In the genomic region with DNA sequence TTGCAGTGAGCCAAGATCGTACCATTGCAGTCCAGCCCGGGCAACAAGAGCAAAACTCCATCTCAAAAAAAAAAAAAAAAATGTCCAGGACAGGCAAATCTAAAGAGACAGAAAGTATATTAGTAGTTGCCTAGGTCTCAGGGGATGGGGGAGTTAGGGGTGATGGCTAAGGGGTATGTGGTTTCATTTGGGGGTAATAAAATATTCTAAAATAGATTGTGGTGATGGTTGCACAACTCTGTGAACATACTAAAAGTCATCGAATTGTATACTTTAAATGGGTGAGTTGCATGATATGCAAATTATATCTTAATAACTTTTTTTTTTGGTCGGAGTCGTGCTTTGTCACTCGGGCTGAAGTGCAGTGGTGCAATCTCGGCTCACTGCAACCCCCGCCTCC, we compare ENCODE assay signal across 26 cellular contexts.
"Had no signal": no experiment of that assay in that cellular context is flagged by ENCODE, and none has a peak within 500 bp of the region (broad histone marks: within the 10 kb centered on the region; RNA-seq: fewer than 3 reads in every experiment).

No MANE protein-coding gene starts in this region.

- H3K79me2 ChIP-seq: parathyroid adenoma had no signal

- H3K4me3 ChIP-seq: neural progenitor cell, ovary, psoas muscle, right lobe of liver, sigmoid colon, suprapubic skin, testis, tibial artery, transverse colon, upper lobe of right lung, uterus had no signal

- H3K9me3 ChIP-seq: ovary, psoas muscle, right lobe of liver, sigmoid colon, suprapubic skin, testis, tibial artery, transverse colon, upper lobe of right lung, uterus had no signal

- DNase-seq: natural killer cell; occipital lobe; ovary; posterior cingulate gyrus; psoas muscle; right cardiac atrium; right lobe of liver; sigmoid colon; small intestine; stimulated activated CD4-positive, alpha-beta T cell treated with anti-CD3 and anti-CD28 coated beads, Interleukin-15, amount 100 ng/mL, for 24 hours; stimulated activated CD4-positive, alpha-beta T cell treated with anti-CD3 and anti-CD28 coated beads, Interleukin-2, amount 100 ng/mL, for 24 hours; stimulated activated CD4-positive, alpha-beta T cell treated with anti-CD3 and anti-CD28 coated beads, Interleukin-2, amount 100 ng/mL, for 48 hours; stimulated activated CD4-positive, alpha-beta T cell treated with anti-CD3 and anti-CD28 coated beads, Interleukin-4, amount 100 ng/mL, for 24 hours; stimulated activated naive B cell treated with anti-CD40 and anti-IgM and Interleukin-4, amounts not matched to agents 10 μg/mL and 1 μg/mL and 100 μg/mL, for 72 hours; stimulated activated naive CD8-positive, alpha-beta T cell treated with anti-CD3 and anti-CD28 coated beads, Interleukin-15, amount 100 ng/mL, for 72 hours; stimulated activated naive CD8-positive, alpha-beta T cell treated with anti-CD3 and anti-CD28 coated beads, Interleukin-15, Interleukin-2, amounts not matched to agents 100 U/mL and 50 U/mL, for 24 hours; substantia nigra; testis; tibial artery; transverse colon; upper lobe of right lung; uterus had no signal

- H3K9ac ChIP-seq: neural progenitor cell, parathyroid adenoma had no signal

- H3K27ac ChIP-seq: neural progenitor cell, ovary, parathyroid adenoma, psoas muscle, right lobe of liver, sigmoid colon, suprapubic skin, testis, tibial artery, transverse colon, upper lobe of right lung, uterus had no signal

- FAIRE-seq: small intestine had no signal

- H3K4me1 ChIP-seq: parathyroid adenoma, right lobe of liver, sigmoid colon, suprapubic skin, testis, transverse colon, upper lobe of right lung, uterus had no signal

- H3K27me3 ChIP-seq: neural progenitor cell, ovary, right lobe of liver, sigmoid colon, suprapubic skin, testis, tibial artery, transverse colon, upper lobe of right lung, uterus had no signal

- ATAC-seq: natural killer cell; psoas muscle; right cardiac atrium; right lobe of liver; stimulated activated effector memory CD8-positive, alpha-beta T cell treated with anti-CD3 and anti-CD28 coated beads, Interleukin-12 subunit alpha, Interleukin-12 subunit beta, amount 100 ng/mL, for 72 hours; stimulated activated naive B cell treated with anti-CD40 and anti-IgM and Interleukin-4, amounts not matched to agents 10 μg/mL and 1 μg/mL and 100 μg/mL, for 72 hours; stimulated activated naive CD8-positive, alpha-beta T cell treated with anti-CD3 and anti-CD28 coated beads, Interleukin-15, amount 100 ng/mL, for 72 hours; stimulated activated naive CD8-positive, alpha-beta T cell treated with anti-CD3 and anti-CD28 coated beads, Interleukin-15, Interleukin-2, amounts not matched to agents 100 U/mL and 50 U/mL, for 24 hours; upper lobe of right lung had no signal

- H2AFZ ChIP-seq: neural progenitor cell, parathyroid adenoma had no signal

- H3K4me2 ChIP-seq: neural progenitor cell had no signal

- H3K36me3 ChIP-seq: neural progenitor cell, ovary, right lobe of liver, sigmoid colon, suprapubic skin, tibial artery, transverse colon, upper lobe of right lung, uterus had no signal
